ENCODE assay signal across 10 cellular contexts in the genomic region with DNA sequence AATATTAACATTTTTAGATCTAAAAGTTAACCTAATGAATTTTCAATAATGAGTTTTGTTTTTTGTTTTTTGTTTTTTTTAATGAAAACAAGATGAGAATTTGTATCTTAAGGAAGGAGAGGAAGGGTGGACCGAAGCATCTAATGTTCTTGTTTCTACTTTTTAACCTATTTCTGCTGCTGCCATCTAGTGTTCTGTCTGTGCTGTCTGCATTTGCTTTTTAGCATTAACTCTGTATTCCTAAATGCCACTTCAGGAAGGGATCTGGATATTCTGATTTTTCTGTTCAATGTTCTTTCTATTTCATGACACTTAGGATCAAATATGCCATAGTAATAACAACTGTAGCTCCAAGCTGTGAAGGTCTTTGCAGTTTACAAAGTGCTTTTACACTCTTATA.
DNase-seq lines count a peak whose midpoint lies in the region; ATAC-seq, FAIRE-seq and TF ChIP-seq lines count a peak whose summit lies in the region.
"Had no signal": no experiment of that assay in that cellular context is flagged by ENCODE, and none has a peak within 500 bp of the region (broad histone marks: within the 10 kb centered on the region; RNA-seq: fewer than 3 reads in every experiment).

No MANE protein-coding gene starts in this region.

- peak; percentile 19 for TF ChIP-seq CTCF in kidney (IDR thresholded peaks at IDR 0.05; ENCODE audit: borderline replicate concordance, extremely low read depth, insufficient read depth)

- FAIRE-seq in kidney (lab: Jason Lieb, UNC): peak; percentile 99

- intact Hi-C loops in kidney (cut with DNase I): no loop called here

- DNase-seq in Ammon's horn (ENCODE audit: low spot score) (peak; percentile 12), adipocyte (ENCODE audit: low read depth) (peak; percentile 30), kidney (no peak), NCI-H2081 (lab: John Stamatoyannopoulos, UW) (no peak)
- no peak for DNase-seq in activated naive CD4-positive, alpha-beta T cell treated with anti-CD3 and anti-CD28 coated beads, Interleukin-2, amount 50 U/mL, for 72 hours (ENCODE audit: low spot score in 2 of 2)
- DNase-seq: NCI-H774; stimulated activated CD4-positive, alpha-beta T cell treated with anti-CD3 and anti-CD28 coated beads, Interleukin-12 subunit alpha, Interleukin-12 subunit beta, amount 100 ng/mL, for 4 hours had no signal

- peaks cover 10% of the 10 kb centered on the region for H3K27me3 ChIP-seq in adipocyte (replicated peaks; ENCODE audit: control insufficient read depth, insufficient read depth, low read length)

- ATAC-seq in HG02885 (IDR thresholded peaks at IDR 0.05; ENCODE audit: poor library complexity, unreplicated experiment): peak; percentile 46
- no peak for ATAC-seq in activated naive CD4-positive, alpha-beta T cell treated with anti-CD3 and anti-CD28 coated beads, Interleukin-2, amount 50 U/mL, for 72 hours
- no peak for ATAC-seq in HG02938 (IDR thresholded peaks at IDR 0.05; ENCODE audit: unreplicated experiment)
- no peak for ATAC-seq in GM18858 (IDR thresholded peaks at IDR 0.05; ENCODE audit: unreplicated experiment)

- H3K9ac ChIP-seq in adipocyte (ENCODE audit: low read length): no peak overlapping the region
- H3K9ac ChIP-seq in kidney (ENCODE audit: low read length in 2 of 2): no peak overlapping the region

- H3K9me3 ChIP-seq in adipocyte (ENCODE audit: control insufficient read depth, low read length) (no peaks in the 10 kb centered on the region), kidney (ENCODE audit: control insufficient read depth in 1 of 2, low read length in 2 of 2) (no peaks in the 10 kb centered on the region)

- H3K27ac ChIP-seq in kidney (ENCODE audit: low read depth in 2 of 2, low read length in 2 of 2): no peak overlapping the region

- no peaks in the 10 kb centered on the region for H3K36me3 Mint-ChIP-seq in activated naive CD4-positive, alpha-beta T cell treated with anti-CD3 and anti-CD28 coated beads, Interleukin-2, amount 50 U/mL, for 72 hours

- H3K4me3 ChIP-seq in adipocyte (ENCODE audit: low read length) (no peak overlapping the region), kidney (ENCODE audit: low read length in 2 of 2) (no peak overlapping the region)

- H3K9me3 Mint-ChIP-seq in activated naive CD4-positive, alpha-beta T cell treated with anti-CD3 and anti-CD28 coated beads, Interleukin-2, amount 50 U/mL, for 72 hours: no peaks in the 10 kb centered on the region

- H3K4me1 ChIP-seq in adipocyte (ENCODE audit: control insufficient read depth, insufficient read depth, low read length) (no peaks in the 10 kb centered on the region), kidney (ENCODE audit: control insufficient read depth in 1 of 2, insufficient read depth in 1 of 2, low read depth in 1 of 2, low read length in 2 of 2) (no peaks in the 10 kb centered on the region)

- no peaks in the 10 kb centered on the region for H3K36me3 ChIP-seq in adipocyte (ENCODE audit: control insufficient read depth, insufficient read depth, low read length, severe bottlenecking)
- H3K36me3 ChIP-seq in kidney (ENCODE audit: control insufficient read depth in 1 of 2, insufficient read depth in 2 of 2, low read length in 2 of 2): no peaks in the 10 kb centered on the region

- no peak overlapping the region for H3K27ac Mint-ChIP-seq in activated naive CD4-positive, alpha-beta T cell treated with anti-CD3 and anti-CD28 coated beads, Interleukin-2, amount 50 U/mL, for 72 hours

Comparison
In these comparisons a context has a peak if more than half of its experiments do, and no peak if none do; other contexts are left out.
1. DNase-seq: peak in Ammon's horn (single experiment) and adipocyte (single experiment); none in kidney (single experiment), NCI-H2081 (0 of 2) and activated naive CD4-positive, alpha-beta T cell treated with anti-CD3 and anti-CD28 coated beads, Interleukin-2, amount 50 U/mL, for 72 hours (0 of 2).